1 cellular context compared by ENCODE assay signal in the genomic region with DNA sequence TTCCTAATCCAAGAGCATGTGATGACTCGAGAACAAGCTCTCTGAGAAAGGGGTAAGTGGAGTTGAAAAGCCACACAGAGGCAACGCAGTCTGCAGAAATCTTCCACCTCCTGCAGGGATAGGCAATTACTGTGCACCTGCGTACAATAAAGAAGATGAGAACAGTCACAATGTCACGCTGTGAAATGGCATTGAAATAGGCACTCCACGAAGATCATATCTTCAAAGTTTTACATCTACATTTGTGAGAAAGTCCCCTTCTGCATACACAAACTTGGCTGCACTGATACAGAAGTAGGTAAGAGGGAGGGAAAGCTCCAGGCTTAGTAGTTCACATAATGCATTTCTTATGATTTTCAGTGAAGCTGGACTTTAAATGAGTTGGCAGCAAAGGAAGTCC.
TF ChIP-seq lines count a peak whose summit lies in the region.

No MANE protein-coding gene starts in this region.

TF ChIP-seq in HEK293, 187 proteins besides CTCF, POLR2A, EP300 and RAD21 (continued from another document):
- TF ChIP-seq, protein P1, sequence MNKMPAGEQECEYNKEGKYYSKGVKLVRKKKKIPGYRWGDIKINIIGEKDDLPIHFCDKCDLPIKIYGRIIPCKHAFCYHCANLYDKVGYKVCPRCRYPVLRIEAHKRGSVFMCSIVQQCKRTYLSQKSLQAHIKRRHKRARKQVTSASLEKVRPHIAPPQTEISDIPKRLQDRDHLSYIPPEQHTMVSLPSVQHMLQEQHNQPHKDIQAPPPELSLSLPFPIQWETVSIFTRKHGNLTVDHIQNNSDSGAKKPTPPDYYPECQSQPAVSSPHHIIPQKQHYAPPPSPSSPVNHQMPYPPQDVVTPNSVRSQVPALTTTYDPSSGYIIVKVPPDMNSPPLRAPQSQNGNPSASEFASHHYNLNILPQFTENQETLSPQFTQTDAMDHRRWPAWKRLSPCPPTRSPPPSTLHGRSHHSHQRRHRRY (tag by site-specific recombination; IDR thresholded peaks at IDR 0.05) = no peak
- TF ChIP-seq, protein P2, sequence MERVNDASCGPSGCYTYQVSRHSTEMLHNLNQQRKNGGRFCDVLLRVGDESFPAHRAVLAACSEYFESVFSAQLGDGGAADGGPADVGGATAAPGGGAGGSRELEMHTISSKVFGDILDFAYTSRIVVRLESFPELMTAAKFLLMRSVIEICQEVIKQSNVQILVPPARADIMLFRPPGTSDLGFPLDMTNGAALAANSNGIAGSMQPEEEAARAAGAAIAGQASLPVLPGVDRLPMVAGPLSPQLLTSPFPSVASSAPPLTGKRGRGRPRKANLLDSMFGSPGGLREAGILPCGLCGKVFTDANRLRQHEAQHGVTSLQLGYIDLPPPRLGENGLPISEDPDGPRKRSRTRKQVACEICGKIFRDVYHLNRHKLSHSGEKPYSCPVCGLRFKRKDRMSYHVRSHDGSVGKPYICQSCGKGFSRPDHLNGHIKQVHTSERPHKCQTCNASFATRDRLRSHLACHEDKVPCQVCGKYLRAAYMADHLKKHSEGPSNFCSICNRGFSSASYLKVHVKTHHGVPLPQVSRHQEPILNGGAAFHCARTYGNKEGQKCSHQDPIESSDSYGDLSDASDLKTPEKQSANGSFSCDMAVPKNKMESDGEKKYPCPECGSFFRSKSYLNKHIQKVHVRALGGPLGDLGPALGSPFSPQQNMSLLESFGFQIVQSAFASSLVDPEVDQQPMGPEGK (tag by site-specific recombination; IDR thresholded peaks at IDR 0.05) = no peak
- no peak for TF ChIP-seq ZNF423 (tag by site-specific recombination; IDR thresholded peaks at IDR 0.05)
- TF ChIP-seq ZNF416 (tag by site-specific recombination; IDR thresholded peaks at IDR 0.05) = no peak
- no peak for TF ChIP-seq ZNF239 (tag by site-specific recombination; IDR thresholded peaks at IDR 0.05)
- TF ChIP-seq, protein P3, sequence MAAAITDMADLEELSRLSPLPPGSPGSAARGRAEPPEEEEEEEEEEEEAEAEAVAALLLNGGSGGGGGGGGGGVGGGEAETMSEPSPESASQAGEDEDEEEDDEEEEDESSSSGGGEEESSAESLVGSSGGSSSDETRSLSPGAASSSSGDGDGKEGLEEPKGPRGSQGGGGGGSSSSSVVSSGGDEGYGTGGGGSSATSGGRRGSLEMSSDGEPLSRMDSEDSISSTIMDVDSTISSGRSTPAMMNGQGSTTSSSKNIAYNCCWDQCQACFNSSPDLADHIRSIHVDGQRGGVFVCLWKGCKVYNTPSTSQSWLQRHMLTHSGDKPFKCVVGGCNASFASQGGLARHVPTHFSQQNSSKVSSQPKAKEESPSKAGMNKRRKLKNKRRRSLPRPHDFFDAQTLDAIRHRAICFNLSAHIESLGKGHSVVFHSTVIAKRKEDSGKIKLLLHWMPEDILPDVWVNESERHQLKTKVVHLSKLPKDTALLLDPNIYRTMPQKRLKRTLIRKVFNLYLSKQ (tag by site-specific recombination; IDR thresholded peaks at IDR 0.05; ENCODE audit: borderline replicate concordance) = no peak
- TF ChIP-seq, protein P4, sequence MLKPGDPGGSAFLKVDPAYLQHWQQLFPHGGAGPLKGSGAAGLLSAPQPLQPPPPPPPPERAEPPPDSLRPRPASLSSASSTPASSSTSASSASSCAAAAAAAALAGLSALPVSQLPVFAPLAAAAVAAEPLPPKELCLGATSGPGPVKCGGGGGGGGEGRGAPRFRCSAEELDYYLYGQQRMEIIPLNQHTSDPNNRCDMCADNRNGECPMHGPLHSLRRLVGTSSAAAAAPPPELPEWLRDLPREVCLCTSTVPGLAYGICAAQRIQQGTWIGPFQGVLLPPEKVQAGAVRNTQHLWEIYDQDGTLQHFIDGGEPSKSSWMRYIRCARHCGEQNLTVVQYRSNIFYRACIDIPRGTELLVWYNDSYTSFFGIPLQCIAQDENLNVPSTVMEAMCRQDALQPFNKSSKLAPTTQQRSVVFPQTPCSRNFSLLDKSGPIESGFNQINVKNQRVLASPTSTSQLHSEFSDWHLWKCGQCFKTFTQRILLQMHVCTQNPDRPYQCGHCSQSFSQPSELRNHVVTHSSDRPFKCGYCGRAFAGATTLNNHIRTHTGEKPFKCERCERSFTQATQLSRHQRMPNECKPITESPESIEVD (tag by site-specific recombination; IDR thresholded peaks at IDR 0.05) = peak; percentile 96
- TF ChIP-seq, protein P5, sequence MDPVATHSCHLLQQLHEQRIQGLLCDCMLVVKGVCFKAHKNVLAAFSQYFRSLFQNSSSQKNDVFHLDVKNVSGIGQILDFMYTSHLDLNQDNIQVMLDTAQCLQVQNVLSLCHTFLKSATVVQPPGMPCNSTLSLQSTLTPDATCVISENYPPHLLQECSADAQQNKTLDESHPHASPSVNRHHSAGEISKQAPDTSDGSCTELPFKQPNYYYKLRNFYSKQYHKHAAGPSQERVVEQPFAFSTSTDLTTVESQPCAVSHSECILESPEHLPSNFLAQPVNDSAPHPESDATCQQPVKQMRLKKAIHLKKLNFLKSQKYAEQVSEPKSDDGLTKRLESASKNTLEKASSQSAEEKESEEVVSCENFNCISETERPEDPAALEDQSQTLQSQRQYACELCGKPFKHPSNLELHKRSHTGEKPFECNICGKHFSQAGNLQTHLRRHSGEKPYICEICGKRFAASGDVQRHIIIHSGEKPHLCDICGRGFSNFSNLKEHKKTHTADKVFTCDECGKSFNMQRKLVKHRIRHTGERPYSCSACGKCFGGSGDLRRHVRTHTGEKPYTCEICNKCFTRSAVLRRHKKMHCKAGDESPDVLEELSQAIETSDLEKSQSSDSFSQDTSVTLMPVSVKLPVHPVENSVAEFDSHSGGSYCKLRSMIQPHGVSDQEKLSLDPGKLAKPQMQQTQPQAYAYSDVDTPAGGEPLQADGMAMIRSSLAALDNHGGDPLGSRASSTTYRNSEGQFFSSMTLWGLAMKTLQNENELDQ (tag by site-specific recombination; IDR thresholded peaks at IDR 0.05; ENCODE audit: low read depth) = no peak
- 0 out of 2 replicates have a peak, but pooled peaks have one; percentile 45 for TF ChIP-seq ZBTB21 (tag by site-specific recombination; IDR thresholded peaks at IDR 0.05)
- no peak for TF ChIP-seq ZNF654 (tag by site-specific recombination; IDR thresholded peaks at IDR 0.05; ENCODE audit: low read depth)
- peak; percentile 50; the same call in 1 of the 2 replicates for TF ChIP-seq WT1 (tag by site-specific recombination; IDR thresholded peaks at IDR 0.05)
- TF ChIP-seq ZNF16 (tag by site-specific recombination; IDR thresholded peaks at IDR 0.05; ENCODE audit: low read depth) = no peak
- TF ChIP-seq BCL11A (tag by site-specific recombination; IDR thresholded peaks at IDR 0.05; ENCODE audit: low read depth) = no peak
- peak; percentile 63; the same call in 1 of the 2 replicates for TF ChIP-seq TCF7L2 (IDR thresholded peaks at IDR 0.05; ENCODE audit: borderline replicate concordance, low read depth, low read length)
- no peak for TF ChIP-seq GLI2 (tag by site-specific recombination; IDR thresholded peaks at IDR 0.05; ENCODE audit: borderline replicate concordance, low read depth)
- no peak for TF ChIP-seq ZNF747 (tag by site-specific recombination; IDR thresholded peaks at IDR 0.05)
- no peak for TF ChIP-seq KLF1 (tag by site-specific recombination; IDR thresholded peaks at IDR 0.05)
- TF ChIP-seq ZXDB (tag by site-specific recombination; IDR thresholded peaks at IDR 0.05) = 0 out of 2 replicates have a peak, but pooled peaks have one; percentile 37
- peak; percentile 62 for TF ChIP-seq SP7 (tag by site-specific recombination; IDR thresholded peaks at IDR 0.05)
TF ChIP-seq in HEK293: peak in this region for 32.
